ENCODE assay signal across 7 cellular contexts in the genomic region with DNA sequence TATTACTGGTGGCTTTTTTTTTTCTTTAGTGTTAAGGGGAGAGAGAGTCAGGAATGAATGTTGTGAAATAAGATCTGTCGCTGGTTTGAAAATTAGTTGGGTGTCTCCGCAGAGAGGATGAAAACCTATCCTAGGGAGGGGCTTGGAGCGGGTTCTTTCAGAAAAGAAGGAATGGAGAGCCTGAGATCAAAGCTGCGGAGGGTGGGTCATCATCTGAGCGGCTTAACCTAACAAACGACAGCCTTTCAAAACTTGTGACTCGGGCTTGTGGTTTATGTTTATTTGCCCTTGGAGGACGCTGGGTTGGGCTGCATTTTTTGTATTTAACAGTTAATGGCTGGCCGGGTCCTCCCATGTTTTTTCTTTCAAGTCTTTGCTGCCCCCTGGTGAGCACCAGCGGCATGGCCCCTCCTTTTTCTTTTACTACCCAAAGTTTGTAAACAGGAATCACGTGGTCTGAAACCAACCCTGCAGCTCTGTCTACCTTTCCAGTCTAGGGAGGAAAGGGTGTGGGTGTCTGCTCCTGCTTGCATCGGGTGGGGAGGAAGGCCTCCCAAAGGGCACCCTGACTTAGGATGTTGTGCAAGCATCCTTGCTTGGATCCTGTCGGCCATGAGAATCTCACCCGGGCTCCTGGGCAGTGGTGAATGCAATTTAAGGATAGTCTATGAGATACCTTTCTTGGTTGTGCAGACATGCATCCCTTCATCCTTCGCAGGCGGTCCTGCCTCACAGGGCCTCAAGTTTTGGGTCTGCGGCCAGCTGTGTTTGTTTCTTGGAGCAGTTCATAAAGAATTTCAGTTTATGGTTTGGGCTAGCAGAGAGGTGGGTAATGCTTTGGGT. TPM values are rescaled to one million over a fixed set of nuclear protein-coding genes. Genes with fewer than 3 reads are reported as not detected.
A peak's percentile ranks its signal among the peaks of the same experiment; 100 is the strongest.
DNase-seq lines count a peak whose midpoint lies in the region; ATAC-seq and FAIRE-seq lines count a peak whose summit lies in the region.

No MANE protein-coding gene starts in this region.

- no peak for FAIRE-seq in frontal cortex (lab: Jason Lieb, UNC)

- H3K9me3 ChIP-seq in neuron (ENCODE audit: low read length) (no peaks in the 10 kb centered on the region), stomach smooth muscle (ENCODE audit: control insufficient read depth in 2 of 2, low read length in 2 of 2) (no peaks in the 10 kb centered on the region)

- H3K4me1 ChIP-seq in neuron (ENCODE audit: insufficient read depth, low read length) (peaks cover 26% of the 10 kb centered on the region), stomach smooth muscle (ENCODE audit: control insufficient read depth, insufficient read depth, low read length) (peaks cover 35% of the 10 kb centered on the region)

- H2AFZ ChIP-seq in neuron (ENCODE audit: low read depth, low read length): peak overlapping the region; percentile 27

- H3K4me3 ChIP-seq in neuron (ENCODE audit: low read length) (peak overlapping the region; percentile 96), stomach smooth muscle (ENCODE audit: low read length in 2 of 2) (peak overlapping the region; percentile 88 to 94)

- H3K9ac ChIP-seq in stomach smooth muscle (ENCODE audit: low read length in 2 of 2): peak overlapping the region; percentile 89 to 92

- H3K36me3 ChIP-seq in neuron (ENCODE audit: insufficient read depth, low read length) (peaks cover 32% of the 10 kb centered on the region), stomach smooth muscle (ENCODE audit: control insufficient read depth in 2 of 2, insufficient read depth in 2 of 2, low read length in 2 of 2) (peaks cover 24 to 26% of the 10 kb centered on the region in 2 donors)

- DNase-seq in NCI-H1048 (lab: John Stamatoyannopoulos, UW): peak; percentile 80
- peak; percentile 85 for DNase-seq in SK-MEL-5 (ENCODE audit: low read depth, low spot score)
- peak; percentile 91 for DNase-seq in activated naive CD4-positive, alpha-beta T cell treated with Interleukin-2 at 50 U/mL for 16 hours
- DNase-seq in frontal cortex (ENCODE audit: low spot score in 2 of 2): peak; percentile 77

- H3K27me3 ChIP-seq in neuron (ENCODE audit: insufficient read depth, low read length): no peaks in the 10 kb centered on the region
- no peaks in the 10 kb centered on the region for H3K27me3 ChIP-seq in stomach smooth muscle (ENCODE audit: control insufficient read depth in 1 of 2, insufficient read depth in 2 of 2, low read length in 2 of 2)

- in situ Hi-C loops in SK-MEL-5 (cut with HindIII; ENCODE audit: low pct_unique_long_range_greater_than_20kb, low sequenced_read_pairs): no loop called here

- ATAC-seq in GM18861 (IDR thresholded peaks at IDR 0.05; ENCODE audit: unreplicated experiment): peak; percentile 30

- H3K27ac ChIP-seq in stomach smooth muscle (ENCODE audit: low read length): peak overlapping the region; percentile 91

RNA-seq across cellular contexts. Expression of a gene that starts 2.2 kb away (rescaled TPM):
- total RNA-seq in SK-MEL-5 (2014; rRNA removed; shearing (Covaris generic)): 0.85 and 1.1 TPM in 2 replicates
- 1.5 and 1.8 TPM in 2 replicates for polyA plus RNA-seq in SK-MEL-5 (2015; cell fraction: cytosol; rRNA removed)
- 2.9 and 4.2 TPM in 2 replicates for polyA plus RNA-seq in SK-MEL-5 (2015; cell fraction: nucleus; rRNA removed)
- total RNA-seq in frontal cortex: 20.4 TPM

Comparison
In these comparisons a context has a peak if more than half of its experiments do, and no peak if none do; other contexts are left out.
1. Peak in every context shown above with its lines: DNase-seq, ATAC-seq, H3K4me3 ChIP-seq and H3K27ac ChIP-seq.
2. RNA of a gene that starts 2.2 kb away (total RNA-seq): 20.4 TPM in frontal cortex (single experiment); 0.85 to 1.1 TPM in SK-MEL-5; every median in the first group is over 10 times any median in the second.